In genomic region chr20:24098886-24099285, GRCh38 we compare ENCODE assay signal across 19 cellular contexts.
A peak's percentile ranks its signal among the peaks of the same experiment; 100 is the strongest.
DNase-seq lines count a peak whose midpoint lies in the region; ATAC-seq and TF ChIP-seq lines count a peak whose summit lies in the region.
"Had no signal": no experiment of that assay in that cellular context is flagged by ENCODE, and none has a peak within 500 bp of the region (broad histone marks: within the 10 kb centered on the region; RNA-seq: fewer than 3 reads in every experiment).

No MANE protein-coding gene starts in this region.

- peak; percentile 13 for DNase-seq in ELR (ENCODE audit: low read depth)
- DNase-seq in adipocyte (ENCODE audit: low read depth): peak; percentile 54
- peak; percentile 63 for DNase-seq in fibroblast of pulmonary artery (ENCODE audit: low read depth)
- DNase-seq in osteoblast (ENCODE audit: insufficient read length, low spot score, missing footprints): no peak
- no peak for DNase-seq in SHP77 treated with DMSO at 0.1 percent for 48 hours (lab: John Stamatoyannopoulos, UW)
- no peak for DNase-seq in osteocyte (ENCODE audit: extremely low spot score, unreplicated experiment)
- DNase-seq in mesendoderm: no peak
- DNase-seq: activated CD4-positive, alpha-beta T cell treated with anti-CD3 and anti-CD28 coated beads, Interleukin-2, amount 50 U/mL, for 4 hours; activated T-cell treated with anti-CD3 and anti-CD28 coated beads, Interleukin-2, amount 50 U/mL, for 24 hours; immature natural killer cell; NCI-H2029; NCI-H510A treated with DMSO at 0.1 percent for 48 hours; substantia nigra had no signal

- WGBS in mesendoderm (ENCODE audit: extremely low coverage, insufficient coverage, low lambda C conversion rate): no CpG with 5 or more reads among the region's 3 CpGs

- H3K4me2 ChIP-seq in osteoblast (ENCODE audit: insufficient read depth, low read length) (peak overlapping the region; percentile 46), mesendoderm (ENCODE audit: low read length) (no peak overlapping the region)

- H2BK120ac ChIP-seq in mesendoderm (ENCODE audit: low read depth, low read length): no peak overlapping the region

- no peak overlapping the region for H2BK5ac ChIP-seq in mesendoderm (ENCODE audit: low read length)

- no peak overlapping the region for H3K18ac ChIP-seq in mesendoderm (ENCODE audit: low read length)

- no peaks in the 10 kb centered on the region for H3K9me3 Mint-ChIP-seq in osteocyte (ENCODE audit: unreplicated experiment)
- H3K9me3 Mint-ChIP-seq: activated naive CD4-positive, alpha-beta T cell treated with anti-CD3 and anti-CD28 coated beads, Interleukin-2, amount 50 U/mL, for 72 hours; activated T-cell treated with anti-CD3 and anti-CD28 coated beads, Interleukin-2, amount 50 U/mL, for 24 hours; central memory CD8-positive, alpha-beta T cell; immature natural killer cell had no signal

- H4K5ac ChIP-seq in mesendoderm (ENCODE audit: low read length): no peak overlapping the region

- H2AFZ ChIP-seq in osteoblast (ENCODE audit: low read length): no peak overlapping the region

- no peaks in the 10 kb centered on the region for H3K79me2 ChIP-seq in osteoblast (ENCODE audit: insufficient read depth, low read length)
- H3K79me2 ChIP-seq in mesendoderm (ENCODE audit: control insufficient read depth, insufficient read depth, low read length): no peaks in the 10 kb centered on the region

- no peak overlapping the region for H3K56ac ChIP-seq in mesendoderm (ENCODE audit: low read length)

- H3K9ac ChIP-seq in adipocyte (ENCODE audit: low read length): no peak overlapping the region
- no peak overlapping the region for H3K9ac ChIP-seq in mesendoderm (ENCODE audit: low read length)

- H3K36me3 ChIP-seq in adipocyte (ENCODE audit: control insufficient read depth, insufficient read depth, low read length, severe bottlenecking) (no peaks in the 10 kb centered on the region), osteoblast (ENCODE audit: insufficient read depth, low read length) (no peaks in the 10 kb centered on the region), mesendoderm (ENCODE audit: control insufficient read depth, insufficient read depth, low read length) (no peaks in the 10 kb centered on the region)
- H3K36me3 ChIP-seq: HAP-1 had no signal

- H3K36me3 Mint-ChIP-seq in osteocyte (ENCODE audit: unreplicated experiment): no peaks in the 10 kb centered on the region
- H3K36me3 Mint-ChIP-seq: activated naive CD4-positive, alpha-beta T cell treated with anti-CD3 and anti-CD28 coated beads, Interleukin-2, amount 50 U/mL, for 72 hours had no signal

- H4K20me1 ChIP-seq in osteoblast (ENCODE audit: insufficient read depth, low read length): no peaks in the 10 kb centered on the region

- H3K27me3 ChIP-seq in adipocyte (replicated peaks; ENCODE audit: control insufficient read depth, insufficient read depth, low read length): peaks cover 27% of the 10 kb centered on the region
- H3K27me3 ChIP-seq in osteoblast (ENCODE audit: insufficient read depth, low read length): peaks cover 20% of the 10 kb centered on the region
- H3K27me3 ChIP-seq in mesendoderm (ENCODE audit: insufficient read depth, low read length, poor library complexity): no peaks in the 10 kb centered on the region

- no peak overlapping the region for H4K8ac ChIP-seq in mesendoderm (ENCODE audit: low read depth, low read length)

- H3K4me3 ChIP-seq in adipocyte (ENCODE audit: low read length) (no peak overlapping the region), fibroblast of pulmonary artery (replicated peaks; ENCODE audit: low read depth, low read length) (no peak overlapping the region), osteoblast (ENCODE audit: insufficient read depth, low read length) (peak overlapping the region; percentile 23), mesendoderm (ENCODE audit: low read length) (no peak overlapping the region)
- H3K4me3 ChIP-seq: HAP-1 had no signal

- H3K4me1 ChIP-seq in adipocyte (ENCODE audit: control insufficient read depth, insufficient read depth, low read length) (peaks cover 28% of the 10 kb centered on the region), osteoblast (ENCODE audit: insufficient read depth, low read length) (peaks cover 42% of the 10 kb centered on the region), mesendoderm (ENCODE audit: control insufficient read depth, low read depth, low read length) (no peaks in the 10 kb centered on the region)
- H3K4me1 ChIP-seq: HAP-1 had no signal

- no peak overlapping the region for H2BK15ac ChIP-seq in mesendoderm (replicated peaks; ENCODE audit: low read depth)

- H3K27ac ChIP-seq in osteoblast (ENCODE audit: low read depth, low read length): peak overlapping the region; percentile 41
- no peak overlapping the region for H3K27ac ChIP-seq in mesendoderm (ENCODE audit: low read depth, low read length)

- H3K23ac ChIP-seq in mesendoderm (ENCODE audit: low read length): no peak overlapping the region

- H2AK5ac ChIP-seq in mesendoderm (ENCODE audit: low read length): no peak overlapping the region

- peaks cover 26% of the 10 kb centered on the region for H3K4me1 Mint-ChIP-seq in osteocyte (ENCODE audit: unreplicated experiment)
- H3K4me1 Mint-ChIP-seq: B cell had no signal

- H3K27me3 Mint-ChIP-seq in osteocyte (ENCODE audit: unreplicated experiment): no peaks in the 10 kb centered on the region
- H3K27me3 Mint-ChIP-seq: activated T-cell treated with anti-CD3 and anti-CD28 coated beads, Interleukin-2, amount 50 U/mL, for 24 hours had no signal

- H3K9me3 ChIP-seq in adipocyte (ENCODE audit: control insufficient read depth, low read length): no peaks in the 10 kb centered on the region
- H3K9me3 ChIP-seq in osteoblast (ENCODE audit: low read depth, low read length): no peaks in the 10 kb centered on the region
- H3K9me3 ChIP-seq: HAP-1 had no signal

- no peak overlapping the region for H3K4me3 Mint-ChIP-seq in osteocyte (ENCODE audit: unreplicated experiment)
- H3K4me3 Mint-ChIP-seq: activated T-cell treated with anti-CD3 and anti-CD28 coated beads, Interleukin-2, amount 50 U/mL, for 24 hours; B cell; central memory CD8-positive, alpha-beta T cell; immature natural killer cell had no signal

- ATAC-seq in HG03159 (IDR thresholded peaks at IDR 0.05; ENCODE audit: unreplicated experiment): no peak
- ATAC-seq: activated naive CD4-positive, alpha-beta T cell treated with anti-CD3 and anti-CD28 coated beads, Interleukin-2, amount 50 U/mL, for 72 hours; sciatic nerve had no signal

- TF ChIP-seq CTCF in fibroblast of pulmonary artery (IDR thresholded peaks at IDR 0.05; ENCODE audit: low read length, missing control alignments) (no peak), osteoblast (IDR thresholded peaks at IDR 0.05; ENCODE audit: extremely low read depth, low read depth, low read length) (no peak), osteocyte (IDR thresholded peaks at IDR 0.05) (no peak)

- no peaks in the 10 kb centered on the region for H3K79me1 ChIP-seq in mesendoderm (ENCODE audit: low read length)

- H3K4ac ChIP-seq in mesendoderm (ENCODE audit: low read depth, low read length): no peak overlapping the region

- H3K27ac Mint-ChIP-seq in osteocyte (ENCODE audit: unreplicated experiment): no peak overlapping the region
- H3K27ac Mint-ChIP-seq: activated naive CD4-positive, alpha-beta T cell treated with anti-CD3 and anti-CD28 coated beads, Interleukin-2, amount 50 U/mL, for 72 hours; activated T-cell treated with anti-CD3 and anti-CD28 coated beads, Interleukin-2, amount 50 U/mL, for 24 hours; B cell had no signal

Comparison
In these comparisons a context has a peak if more than half of its experiments do, and no peak if none do; other contexts are left out.
1. DNase-seq: peak in ELR (single experiment), adipocyte (single experiment) and fibroblast of pulmonary artery (single experiment); none in osteoblast (single experiment), SHP77 treated with DMSO at 0.1 percent for 48 hours (single experiment), osteocyte (single experiment) and mesendoderm (single experiment).